In genomic region chr4:138981930-138982390, GRCh38 we compare ENCODE assay signal across 8 cellular contexts. TPM values are rescaled to one million over a fixed set of nuclear protein-coding genes. Genes with fewer than 3 reads are reported as not detected.
DNase-seq lines count a peak whose midpoint lies in the region; ATAC-seq and TF ChIP-seq lines count a peak whose summit lies in the region.

No MANE protein-coding gene starts in this region.

- peaks cover 35% of the 10 kb centered on the region for H3K4me1 Mint-ChIP-seq in dendritic cell treated with granulocyte-macrophage colony-stimulating factor and Interleukin-4, amounts not matched to agents 40 ng/mL and 50 ng/mL, for 4 days (ENCODE audit: low read depth)

- H3K27me3 ChIP-seq in MG63 = no peaks in the 10 kb centered on the region

- no peak overlapping the region for H3K4me3 Mint-ChIP-seq in dendritic cell treated with granulocyte-macrophage colony-stimulating factor and Interleukin-4, amounts not matched to agents 40 ng/mL and 50 ng/mL, for 4 days

- no peaks in the 10 kb centered on the region for H3K36me3 ChIP-seq in MG63
- no peaks in the 10 kb centered on the region for H3K36me3 ChIP-seq in mucosa of descending colon (ENCODE audit: low read depth)

- no peaks in the 10 kb centered on the region for H3K36me3 Mint-ChIP-seq in dendritic cell treated with granulocyte-macrophage colony-stimulating factor and Interleukin-4, amounts not matched to agents 40 ng/mL and 50 ng/mL, for 4 days (ENCODE audit: low read depth)

- ATAC-seq in mucosa of descending colon (peak; percentile 57), GM21526 (IDR thresholded peaks at IDR 0.05; ENCODE audit: low FRiP score, unreplicated experiment) (no peak)

- H3K4me3 ChIP-seq in MG63 = no peak overlapping the region
- no peak overlapping the region for H3K4me3 ChIP-seq in mucosa of descending colon

- no peaks in the 10 kb centered on the region for H3K4me1 ChIP-seq in mucosa of descending colon (ENCODE audit: low read depth)

- DNase-seq in A172 (ENCODE audit: low spot score) (peak; percentile 22), MG63 (peak; percentile 29), mucosa of descending colon (peak in 1 of 3 donors; percentile 26), RPMI8226 (no peak), glomerular visceral epithelial cell (ENCODE audit: extremely low spot score) (no peak), NCI-H1417 treated with DMSO at 0.1 percent for 48 hours (lab: John Stamatoyannopoulos, UW) (no peak)

- H3K9me3 Mint-ChIP-seq in dendritic cell treated with granulocyte-macrophage colony-stimulating factor and Interleukin-4, amounts not matched to agents 40 ng/mL and 50 ng/mL, for 4 days = no peaks in the 10 kb centered on the region

- no peak for TF ChIP-seq CTCF in mucosa of descending colon (IDR thresholded peaks at IDR 0.05)

- no peaks in the 10 kb centered on the region for H3K27me3 Mint-ChIP-seq in dendritic cell treated with granulocyte-macrophage colony-stimulating factor and Interleukin-4, amounts not matched to agents 40 ng/mL and 50 ng/mL, for 4 days

- no peaks in the 10 kb centered on the region for H3K9me3 ChIP-seq in MG63
- no peaks in the 10 kb centered on the region for H3K9me3 ChIP-seq in mucosa of descending colon

- intact Hi-C loops in dendritic cell treated with granulocyte-macrophage colony-stimulating factor and Interleukin-4, amounts not matched to agents 40 ng/mL and 50 ng/mL, for 4 days (cut with micrococcal nuclease) = no loop called here
- intact Hi-C loops in mucosa of descending colon (cut with DNase I, micrococcal nuclease) = no loop called here

- peak overlapping the region; percentile 39 for H3K27ac Mint-ChIP-seq in dendritic cell treated with granulocyte-macrophage colony-stimulating factor and Interleukin-4, amounts not matched to agents 40 ng/mL and 50 ng/mL, for 4 days

RNA-seq across cellular contexts. Expression of gene NOCT, which starts 33.6 kb away (rescaled TPM):
- total RNA-seq in A172 (2014; rRNA removed; shearing (Covaris generic)) = 28.9 and 32.1 TPM in 2 replicates
- total RNA-seq in MG63 (2014; rRNA removed; shearing (Covaris generic); ENCODE audit: low replicate concordance) = 3.8 and 11.9 TPM in 2 replicates
- total RNA-seq in mucosa of descending colon = 10 to 100 TPM in 2 of 3 donors, 1 to 10 TPM in 1; 7.9 to 11.6 (median 10.1) TPM

Comparison
In these comparisons a context has a peak if more than half of its experiments do, and no peak if none do; other contexts are left out.
1. DNase-seq: peak in A172 (single experiment) and MG63 (single experiment); none in RPMI8226 (single experiment), glomerular visceral epithelial cell (single experiment) and NCI-H1417 treated with DMSO at 0.1 percent for 48 hours (single experiment).